In the genomic region with DNA sequence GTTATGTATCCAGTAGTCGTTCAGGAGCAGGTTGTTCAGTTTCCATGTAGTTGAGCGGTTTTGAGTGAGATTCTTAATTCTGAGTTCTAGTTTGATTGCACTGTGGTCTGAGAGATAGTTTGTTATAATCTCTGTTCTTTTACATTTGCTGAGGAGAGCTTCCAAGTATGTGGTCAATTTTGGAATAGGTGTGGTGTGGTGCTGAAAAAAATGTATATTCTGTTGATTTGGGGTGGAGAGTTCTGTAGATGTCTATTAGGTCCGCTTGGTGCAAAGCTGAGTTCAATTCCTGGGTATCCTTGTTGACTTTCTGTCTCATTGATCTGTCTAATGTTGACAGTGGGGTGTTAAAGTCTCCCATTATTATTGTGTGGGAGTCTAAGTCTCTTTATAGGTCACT, we compare ENCODE assay signal across 4 cellular contexts.
TF ChIP-seq lines count a peak whose summit lies in the region.
"Not testable (repeated sequence)": the region's sequence is repeated elsewhere in the genome, so short reads cannot be mapped to it uniquely, and the experiment has no call there.

No MANE protein-coding gene starts in this region.

TF ChIP-seq in HEK293, 187 proteins besides CTCF, POLR2A, EP300 and RAD21:
- peak; percentile 39; the same call in 1 of the 2 replicates for TF ChIP-seq ZNF214 (tag by site-specific recombination; IDR thresholded peaks at IDR 0.05; ENCODE audit: borderline replicate concordance)
- 0 out of 2 replicates have a peak, but pooled peaks have one; percentile 3 for TF ChIP-seq ZNF157 (tag by site-specific recombination; IDR thresholded peaks at IDR 0.05)

TF ChIP-seq in GM12878, 131 proteins besides CTCF, POLR2A, EP300 and RAD21:
- 0 out of 2 replicates have a peak, but pooled peaks have one; percentile 9 for TF ChIP-seq ZBTB11 (CRISPR knock-in tag; IDR thresholded peaks at IDR 0.05)

TF ChIP-seq in K562, 482 proteins besides CTCF, POLR2A, EP300 and RAD21:
- TF ChIP-seq ZBTB26 (CRISPR knock-in tag; IDR thresholded peaks at IDR 0.05), result 0 out of 2 replicates have a peak, but pooled peaks have one; percentile 32
- TF ChIP-seq ZNF133 (CRISPR knock-in tag; IDR thresholded peaks at IDR 0.05), result 0 out of 2 replicates have a peak, but pooled peaks have one; percentile 29
- TF ChIP-seq MCM7 (IDR thresholded peaks at IDR 0.05), result 0 out of 4 replicates have a peak, but pooled peaks of 1 of the 2 experiments have one; percentile 55
- 0 out of 2 replicates have a peak, but pooled peaks have one; percentile 54 for TF ChIP-seq ELF4 (CRISPR knock-in tag; IDR thresholded peaks at IDR 0.05)
- TF ChIP-seq ZNF277 (CRISPR knock-in tag; IDR thresholded peaks at IDR 0.05; ENCODE audit: borderline replicate concordance), result 0 out of 2 replicates have a peak, but pooled peaks have one; percentile 70
- 0 out of 2 replicates have a peak, but pooled peaks have one; percentile 37 for TF ChIP-seq MCM3 (IDR thresholded peaks at IDR 0.05)
- TF ChIP-seq ZNF140 (CRISPR knock-in tag; IDR thresholded peaks at IDR 0.05), result 0 out of 2 replicates have a peak, but pooled peaks have one; percentile 36

TF ChIP-seq in HepG2, 621 proteins besides CTCF, POLR2A, EP300 and RAD21 (continued from another document):
- TF ChIP-seq FOXP1 (IDR thresholded peaks at IDR 0.05), result peak; percentile 24; the same call in 1 of the 2 replicates
- not testable (repeated sequence) for TF ChIP-seq FOXP1 (CRISPR knock-in tag; IDR thresholded peaks at IDR 0.05); SOX6 (CRISPR knock-in tag; IDR thresholded peaks at IDR 0.05); NONO (CRISPR knock-in tag; conservative IDR thresholded peaks at IDR 0.05); SP1 (CRISPR knock-in tag; IDR thresholded peaks at IDR 0.05)
- TF ChIP-seq SOX6 (IDR thresholded peaks at IDR 0.05), result 0 out of 2 replicates have a peak, but pooled peaks have one; percentile 15
- TF ChIP-seq FOXK2 (IDR thresholded peaks at IDR 0.05), result 0 out of 2 replicates have a peak, but pooled peaks have one; percentile 8
- TF ChIP-seq NONO (IDR thresholded peaks at IDR 0.05), result peak; percentile 82; the same call in 1 of the 2 replicates
- peak; percentile 45; the same call in 1 of the 2 replicates for TF ChIP-seq SP1 (IDR thresholded peaks at IDR 0.05)
- TF ChIP-seq NBN (conservative IDR thresholded peaks at IDR 0.05), result peak; percentile 37; the same call in 1 of the 2 replicates
- 0 out of 2 replicates have a peak, but pooled peaks have one; percentile 64 for TF ChIP-seq ATM (IDR thresholded peaks at IDR 0.05; ENCODE audit: borderline replicate concordance)
- peak; percentile 50 for TF ChIP-seq PHB2 (IDR thresholded peaks at IDR 0.05; ENCODE audit: partially characterized antibody)
